In genomic region chr9:5518061-5518936, GRCh38 we compare ENCODE assay signal across 9 cellular contexts. TPM values are rescaled to one million over a fixed set of nuclear protein-coding genes. Genes with fewer than 3 reads are reported as not detected.
DNase-seq lines count a peak whose midpoint lies in the region; ATAC-seq and TF ChIP-seq lines count a peak whose summit lies in the region.
"Had no signal": no experiment of that assay in that cellular context is flagged by ENCODE, and none has a peak within 500 bp of the region (broad histone marks: within the 10 kb centered on the region; RNA-seq: fewer than 3 reads in every experiment).

No MANE protein-coding gene starts in this region.

- H3K9me3 Mint-ChIP-seq in GM23338 (no peaks in the 10 kb centered on the region; the same call in 2 of the 3 replicates), Calu3 (ENCODE audit: low read depth, unreplicated experiment) (no peaks in the 10 kb centered on the region)

- peaks cover 14% of the 10 kb centered on the region for H3K4me1 Mint-ChIP-seq in GM23338
- H3K4me1 Mint-ChIP-seq in Calu3 (ENCODE audit: low read depth, unreplicated experiment) = no peaks in the 10 kb centered on the region

- CTCF ChIA-PET in Calu3 (lab: Charles Lee) = no interaction called here

- H3K4me2 ChIP-seq in GM23338 (peak overlapping the region; percentile 54), osteoblast (ENCODE audit: insufficient read depth, low read length) (peak overlapping the region; percentile 35)

- H3K4me3 Mint-ChIP-seq in GM23338 (no peak overlapping the region), Calu3 (ENCODE audit: low read depth, unreplicated experiment) (no peak overlapping the region)

- H3K36me3 Mint-ChIP-seq in GM23338 (ENCODE audit: low read depth) (no peaks in the 10 kb centered on the region), Calu3 (ENCODE audit: insufficient read depth, unreplicated experiment) (no peaks in the 10 kb centered on the region)

- TF ChIP-seq CTCF in GM23338 (conservative IDR thresholded peaks at IDR 0.05; ENCODE audit: low read depth in 2 of 2) (no peak), osteoblast (IDR thresholded peaks at IDR 0.05; ENCODE audit: extremely low read depth, low read depth, low read length) (no peak), Calu3 (IDR thresholded peaks at IDR 0.05; ENCODE audit: unreplicated experiment) (no peak), Peyer's patch (IDR thresholded peaks at IDR 0.05) (no peak)

- DNase-seq in GM23338 (ENCODE audit: low spot score) (no peak), M059J (ENCODE audit: low read depth) (peak; percentile 13), osteoblast (ENCODE audit: insufficient read length, low spot score, missing footprints) (peak; percentile 76), Calu3 (no peak), DMS79 treated with DMSO at 0.1 percent for 48 hours (lab: John Stamatoyannopoulos, UW) (no peak), Peyer's patch (no peak), NCI-H510A (lab: John Stamatoyannopoulos, UW) (no peak)

- TF ChIP-seq POLR2A in Peyer's patch (IDR thresholded peaks at IDR 0.05) = no peak

- H3K4me1 ChIP-seq in GM23338 (ENCODE audit: insufficient read depth) (peaks cover 18% of the 10 kb centered on the region), osteoblast (ENCODE audit: insufficient read depth, low read length) (peaks cover 21% of the 10 kb centered on the region), Peyer's patch (no peaks in the 10 kb centered on the region)

- peak overlapping the region; percentile 38 for H2AFZ ChIP-seq in GM23338
- no peak overlapping the region for H2AFZ ChIP-seq in osteoblast (ENCODE audit: low read length)

- H3F3A ChIP-seq in GM23338 (replicated peaks; ENCODE audit: low read depth) = no peaks in the 10 kb centered on the region

- no peaks in the 10 kb centered on the region for H3K27me3 Mint-ChIP-seq in GM23338 (ENCODE audit: insufficient read depth, low read depth, poor library complexity)
- peaks cover 13% of the 10 kb centered on the region for H3K27me3 Mint-ChIP-seq in Calu3 (ENCODE audit: unreplicated experiment)

- H3K9me2 ChIP-seq in GM23338 (ENCODE audit: insufficient read depth) = no peaks in the 10 kb centered on the region; the same call in 1 of the 2 replicates

- H3K79me2 ChIP-seq in GM23338 (replicated peaks; ENCODE audit: insufficient read depth) (no peaks in the 10 kb centered on the region), osteoblast (ENCODE audit: insufficient read depth, low read length) (peaks cover 75% of the 10 kb centered on the region)

- H3K36me3 ChIP-seq in GM23338 (ENCODE audit: insufficient read depth) (no peaks in the 10 kb centered on the region; the same call in 1 of the 2 replicates), osteoblast (ENCODE audit: insufficient read depth, low read length) (peaks cover 1% of the 10 kb centered on the region), Peyer's patch (no peaks in the 10 kb centered on the region)

- H3K27ac Mint-ChIP-seq in GM23338 (no peak overlapping the region), Calu3 (ENCODE audit: unreplicated experiment) (no peak overlapping the region)

- H4K20me1 ChIP-seq in GM23338 (replicated peaks; ENCODE audit: insufficient read depth) = no peaks in the 10 kb centered on the region
- H4K20me1 ChIP-seq in osteoblast (ENCODE audit: insufficient read depth, low read length) = no peaks in the 10 kb centered on the region

- peak; percentile 73 for ATAC-seq in GM18867 (IDR thresholded peaks at IDR 0.05; ENCODE audit: unreplicated experiment)
- no peak for ATAC-seq in GM23338

- H3K4me3 ChIP-seq in GM23338 (no peak overlapping the region), osteoblast (ENCODE audit: insufficient read depth, low read length) (no peak overlapping the region), Peyer's patch (no peak overlapping the region)

- intact Hi-C loops in Calu3 (cut with micrococcal nuclease; ENCODE audit: unreplicated experiment) = no loop called here

- BruUV-seq in Calu3 (replicated peaks; lab: Mats Ljungman, UMichigan) = no TSS peak

- H3K27ac ChIP-seq in GM23338 (ENCODE audit: low read depth) = no peak overlapping the region
- no peak overlapping the region for H3K27ac ChIP-seq in osteoblast (ENCODE audit: low read depth, low read length)
- H3K27ac ChIP-seq in Peyer's patch = no peak overlapping the region

- H3K27me3 ChIP-seq in GM23338 (ENCODE audit: insufficient read depth) = no peaks in the 10 kb centered on the region
- no peaks in the 10 kb centered on the region for H3K27me3 ChIP-seq in osteoblast (ENCODE audit: insufficient read depth, low read length)
- no peaks in the 10 kb centered on the region for H3K27me3 ChIP-seq in Peyer's patch

- H3K9me3 ChIP-seq in osteoblast (ENCODE audit: low read depth, low read length) (no peaks in the 10 kb centered on the region), Peyer's patch (no peaks in the 10 kb centered on the region)

TF ChIP-seq in GM23338, 12 proteins besides CTCF, POLR2A, EP300 and RAD21 (continues in another document):
- TF ChIP-seq CREB1 (CRISPR knock-in tag; IDR thresholded peaks at IDR 0.05; ENCODE audit: low read depth) = no peak
- no peak for TF ChIP-seq ZNF114 (CRISPR knock-in tag; IDR thresholded peaks at IDR 0.05)
- no peak for TF ChIP-seq REST (IDR thresholded peaks at IDR 0.05; ENCODE audit: unreplicated experiment)

RNA-seq across cellular contexts. Expression of gene PDCD1LG2, which starts 8.0 kb away (rescaled TPM):
- total RNA-seq in GM23338 (2014; rRNA removed; shearing (Covaris generic)) = not detected in 2 replicates
- not detected in 2 replicates for polyA plus RNA-seq in GM23338 (2016; fragmentation: Nextera tagmentation; extraction: Ambion mirVana)
- total RNA-seq in M059J (2014; rRNA removed; shearing (Covaris generic)) = 20.7 and 28.1 TPM in 2 replicates
- total RNA-seq in osteoblast = 4.7 and 5.3 TPM in 2 replicates
- not detected in 2 replicates for total RNA-seq in Calu3 (2022)
- total RNA-seq in Peyer's patch = under 1 TPM in 1 of 4 donors, not detected in 3; 0.40 TPM
- total RNA-seq: mononuclear cell had no signal

Comparison
In these comparisons a context has a peak if more than half of its experiments do, and no peak if none do; other contexts are left out.
1. DNase-seq: peak in M059J (single experiment) and osteoblast (single experiment); none in GM23338 (single experiment), Calu3 (single experiment), DMS79 treated with DMSO at 0.1 percent for 48 hours (single experiment), Peyer's patch (0 of 3) and NCI-H510A (single experiment).